In genomic region chr17:69609495-69610315, GRCh38 we compare ENCODE assay signal across 9 cellular contexts.
DNase-seq lines count a peak whose midpoint lies in the region; ATAC-seq, FAIRE-seq and TF ChIP-seq lines count a peak whose summit lies in the region.
"Had no signal": no experiment of that assay in that cellular context is flagged by ENCODE, and none has a peak within 500 bp of the region (broad histone marks: within the 10 kb centered on the region; RNA-seq: fewer than 3 reads in every experiment).

No MANE protein-coding gene starts in this region.

- peaks cover 10% of the 10 kb centered on the region for H3K4me1 Mint-ChIP-seq in neural crest cell
- H3K4me1 Mint-ChIP-seq: activated B cell treated with CpG ODN at 0.5 μM for 24 hours had no signal

- H2AK5ac ChIP-seq in H1 (ENCODE audit: low read depth, low read length): no peak overlapping the region

- no peak overlapping the region for H3K4ac ChIP-seq in H1 (replicated peaks; ENCODE audit: insufficient read length, low read depth, low read length)

- no peaks in the 10 kb centered on the region for H3K23me2 ChIP-seq in H1 (ENCODE audit: low read depth, low read length)

- H4K20me1 ChIP-seq in H1 (replicated peaks in 1 of 2; ENCODE audit: control insufficient read depth in 1 of 2, insufficient read depth in 2 of 2, low read length in 2 of 2): no peaks in the 10 kb centered on the region

- H3K4me3 ChIP-seq in H1 (ENCODE audit: extremely low read depth in 1 of 4, insufficient read depth in 2 of 4, low read depth in 3 of 4, low read length in 4 of 4): no peak overlapping the region

- no peaks in the 10 kb centered on the region for H3K27me3 Mint-ChIP-seq in neural crest cell (ENCODE audit: low read depth)

- H3K9me3 ChIP-seq in H1 (ENCODE audit: insufficient read depth in 2 of 2, low read depth in 1 of 2, low read length in 1 of 2): no peaks in the 10 kb centered on the region

- no peak overlapping the region for H2BK12ac ChIP-seq in H1 (ENCODE audit: low read depth, low read length)

- H3K27ac Mint-ChIP-seq in neural crest cell (ENCODE audit: unreplicated experiment): no peak overlapping the region
- H3K27ac Mint-ChIP-seq: activated B cell treated with CpG ODN at 0.5 μM for 24 hours had no signal

- no peak overlapping the region for H3K27ac ChIP-seq in H1 (ENCODE audit: low read depth, low read length)

- H4K8ac ChIP-seq in H1 (ENCODE audit: extremely low read depth, insufficient read depth, low read length): no peak overlapping the region

- ATAC-seq in esophagus mucosa: no peak
- no peak for ATAC-seq in GM19452 (IDR thresholded peaks at IDR 0.05; ENCODE audit: unreplicated experiment)
- ATAC-seq in HG02642 (IDR thresholded peaks at IDR 0.05; ENCODE audit: poor library complexity, unreplicated experiment): no peak

- H4K91ac ChIP-seq in H1 (replicated peaks; ENCODE audit: insufficient read length, low read length): no peak overlapping the region

- POLR2A ChIA-PET in H1 (lab: Charles Lee; ENCODE audit: partially characterized antibody): no interaction called here

- TF ChIP-seq POLR2A in H1 (IDR thresholded peaks at IDR 0.05; ENCODE audit: control extremely low read depth in 1 of 2, low read depth in 2 of 2, low read length in 2 of 2): no peak

- no peak overlapping the region for H2BK20ac ChIP-seq in H1 (ENCODE audit: low read length)

- no peak overlapping the region for H3K18ac ChIP-seq in H1 (ENCODE audit: extremely low read depth, low read length)

- no peaks in the 10 kb centered on the region for H3K79me1 ChIP-seq in H1 (ENCODE audit: low read depth, low read length)

- H3K36me3 ChIP-seq in H1 (ENCODE audit: control insufficient read depth in 2 of 4, insufficient read depth in 4 of 4, low read length in 3 of 4): no peaks in the 10 kb centered on the region

- H4K5ac ChIP-seq in H1 (ENCODE audit: insufficient read length, low read depth, low read length): no peak overlapping the region

- TF ChIP-seq CTCF in GM10266 (IDR thresholded peaks at IDR 0.05; ENCODE audit: control insufficient read depth, insufficient read depth, low read depth, missing control alignments) (peak; percentile 52), H1 (IDR thresholded peaks at IDR 0.05; ENCODE audit: control extremely low read depth in 1 of 3, insufficient read depth in 1 of 3, low read depth in 1 of 3, low read length in 3 of 3) (peak; percentile 8 to 79 (median 65)), neural crest cell (conservative IDR thresholded peaks at IDR 0.05) (peak; percentile 54)

- FAIRE-seq in H1 (lab: Jason Lieb, UNC): peak; percentile 50

- WGBS in H1 (ENCODE audit: extremely low coverage in 1 of 2, insufficient coverage in 1 of 2, insufficient read length in 1 of 2, insufficient replicate concordance in 2 of 2, low coverage in 1 of 2, low lambda C conversion rate in 2 of 2, missing lambda C conversion rate in 1 of 2), 2 experiments: 83% methylated on average over 6 of the region's 6 CpGs; no CpG with 5 or more reads in 1 of the 2 experiments

- H3K14ac ChIP-seq in H1 (ENCODE audit: insufficient read length): no peak overlapping the region

- peak; percentile 73 for TF ChIP-seq RAD21 in H1 (IDR thresholded peaks at IDR 0.05 in 1 of 2, conservative IDR thresholded peaks at IDR 0.05 in 1 of 2; ENCODE audit: low read depth in 2 of 2, low read length in 2 of 2)

- H3K9me3 Mint-ChIP-seq in neural crest cell: peaks cover 2% of the 10 kb centered on the region
- H3K9me3 Mint-ChIP-seq: activated B cell treated with CpG ODN at 0.5 μM for 24 hours had no signal

- no peak overlapping the region for H2BK5ac ChIP-seq in H1 (ENCODE audit: low read depth, low read length)

- no peak overlapping the region for H2BK120ac ChIP-seq in H1 (replicated peaks; ENCODE audit: low read depth, low read length)

- no peaks in the 10 kb centered on the region for H3K36me3 Mint-ChIP-seq in neural crest cell (ENCODE audit: low read depth)

- no peak overlapping the region for H3K23ac ChIP-seq in H1 (ENCODE audit: insufficient read length)

- DNase-seq in GM10266 (ENCODE audit: extremely low spot score): no peak
- peak; percentile 33 for DNase-seq in NCI-H748 (lab: John Stamatoyannopoulos, UW; ENCODE audit: unreplicated experiment)
- DNase-seq in H1 (ENCODE audit: low read depth in 1 of 2, low spot score in 2 of 2): peak in 1 of 2 experiments; percentile 19
- DNase-seq in neural crest cell (ENCODE audit: low read depth, low spot score): peak; percentile 2
- no peak for DNase-seq in cortex of kidney (lab: John Stamatoyannopoulos, UW)
- DNase-seq: activated B cell treated with CpG ODN at 0.5 μM for 24 hours had no signal

- no peak overlapping the region for H3K56ac ChIP-seq in H1 (replicated peaks; ENCODE audit: insufficient read length, low read depth, low read length)

- no peak overlapping the region for H3K4me3 Mint-ChIP-seq in neural crest cell
- H3K4me3 Mint-ChIP-seq: activated B cell treated with CpG ODN at 0.5 μM for 24 hours had no signal

- TF ChIP-seq EP300 in H1 (IDR thresholded peaks at IDR 0.05; ENCODE audit: borderline replicate concordance in 1 of 2, low read depth in 2 of 2, low read length in 2 of 2): no peak

- CTCF ChIA-PET in H1 (lab: Charles Lee; ENCODE audit: partially characterized antibody): interaction anchor here (0.6 to 4.9 kb wide), 43 partner anchors 9 to 1822 kb away, joined by 3 to 59 read pairs (median 4); no protein-coding TSS in a partner anchor

- H3K79me2 ChIP-seq in H1 (ENCODE audit: control insufficient read depth in 1 of 2, insufficient read depth in 2 of 2, low read length in 2 of 2): no peaks in the 10 kb centered on the region

- peaks cover 0 to 3% (median 1%) of the 10 kb centered on the region in 4 experiments; a peak in 3 of 7 replicates for H3K4me1 ChIP-seq in H1 (replicated peaks in 1 of 4; ENCODE audit: control insufficient read depth in 3 of 4, insufficient read depth in 4 of 4, low read length in 3 of 4)

- H3K27me3 ChIP-seq in H1 (replicated peaks in 1 of 4; ENCODE audit: control insufficient read depth in 3 of 4, extremely low read depth in 1 of 4, insufficient read depth in 3 of 4, low read length in 3 of 4): no peaks in the 10 kb centered on the region

- H2AFZ ChIP-seq in H1 (ENCODE audit: low read length): no peak overlapping the region

- no peak overlapping the region for H3K4me2 ChIP-seq in H1 (ENCODE audit: insufficient read depth in 1 of 2, low read depth in 2 of 2, low read length in 2 of 2)

- H3K9ac ChIP-seq in H1 (replicated peaks in 1 of 4; ENCODE audit: extremely low read depth in 1 of 4, low read depth in 3 of 4, low read length in 3 of 4): no peak overlapping the region

- H2BK15ac ChIP-seq in H1 (ENCODE audit: low read length): no peak overlapping the region

TF ChIP-seq in H1, 55 proteins besides CTCF, POLR2A, EP300 and RAD21:
- TF ChIP-seq HDAC2 (IDR thresholded peaks at IDR 0.05; ENCODE audit: borderline replicate concordance in 1 of 2, low read depth in 2 of 2, low read length in 2 of 2): no peak
- TF ChIP-seq EGR1 (IDR thresholded peaks at IDR 0.05; ENCODE audit: borderline replicate concordance, low read depth, low read length): no peak
- TF ChIP-seq E2F6 (IDR thresholded peaks at IDR 0.05): no peak
- TF ChIP-seq RXRA (IDR thresholded peaks at IDR 0.05; ENCODE audit: insufficient read depth, low read depth, low read length): no peak
- no peak for TF ChIP-seq TAF1 (IDR thresholded peaks at IDR 0.05; ENCODE audit: low read depth, low read length)
- no peak for TF ChIP-seq KDM1A (IDR thresholded peaks at IDR 0.05; ENCODE audit: borderline replicate concordance, low read length)
- no peak for TF ChIP-seq FOSL1 (IDR thresholded peaks at IDR 0.05; ENCODE audit: insufficient read depth, low read depth, low read length)
- TF ChIP-seq TBP (IDR thresholded peaks at IDR 0.05; ENCODE audit: low read depth, low read length): no peak
- TF ChIP-seq EZH2 (IDR thresholded peaks at IDR 0.05; ENCODE audit: low read depth, low read length, severe bottlenecking): no peak
- no peak for TF ChIP-seq GTF2F1 (IDR thresholded peaks at IDR 0.05; ENCODE audit: borderline replicate concordance, low read depth, low read length)
- TF ChIP-seq TAF7 (optimal IDR thresholded peaks at IDR 0.05; ENCODE audit: borderline replicate concordance, low read depth, low read length): no peak
- no peak for TF ChIP-seq SUZ12 (IDR thresholded peaks at IDR 0.05; ENCODE audit: low read length)
- no peak for TF ChIP-seq CBX5 (IDR thresholded peaks at IDR 0.05; ENCODE audit: low read depth, low read length)
- TF ChIP-seq CREB1 (IDR thresholded peaks at IDR 0.05): no peak

Comparison
In these comparisons a context has a peak if more than half of its experiments do, and no peak if none do; other contexts are left out.
1. DNase-seq: peak in NCI-H748 (single experiment) and neural crest cell (single experiment); none in GM10266 (single experiment) and cortex of kidney (single experiment).
2. Peak in every context shown above with its lines, with median percentiles within 50 percentile points of each other: CTCF ChIP-seq.